In genomic region chr1:212459656-212460055, GRCh38 we compare ENCODE assay signal across 12 cellular contexts.
"Had no signal": no experiment of that assay in that cellular context is flagged by ENCODE, and none has a peak within 500 bp of the region (broad histone marks: within the 10 kb centered on the region; RNA-seq: fewer than 3 reads in every experiment).

No MANE protein-coding gene starts in this region.

- H3K27me3 ChIP-seq: tibial nerve, vagina had no signal

- H3K4me1 Mint-ChIP-seq: stimulated activated memory B cell treated with anti-CD40 and anti-IgM and Interleukin-4, amounts not matched to agents 10 μg/mL and 1 μg/mL and 100 μg/mL, for 72 hours had no signal

- H3K27me3 Mint-ChIP-seq: stimulated activated memory B cell treated with anti-CD40 and anti-IgM and Interleukin-4, amounts not matched to agents 10 μg/mL and 1 μg/mL and 100 μg/mL, for 72 hours; T-cell had no signal

- H3K4me3 ChIP-seq: tibial nerve, vagina had no signal

- H3K36me3 ChIP-seq: tibial nerve, vagina had no signal

- DNase-seq: activated naive CD4-positive, alpha-beta T cell; activated naive CD8-positive, alpha-beta T cell treated with anti-CD3 and anti-CD28 coated beads, Interleukin-2, amount 10 ng/mL, durations not matched to agents 7 days and 5 days; stimulated activated CD4-positive, alpha-beta T cell treated with anti-CD3 and anti-CD28 coated beads, Interleukin-12 subunit alpha, Interleukin-12 subunit beta, amount 100 ng/mL, for 4 hours; T-cell; T1000 had no signal

- H3K9me3 ChIP-seq: vagina had no signal

- FAIRE-seq: astrocyte, bronchial epithelial cell, endometrium had no signal

- ATAC-seq: activated CD4-positive, CD25-positive, alpha-beta regulatory T cell treated with anti-CD3 and anti-CD28 coated beads, Interleukin-2, amount 50 U/mL, for 24 hours; stimulated activated memory B cell treated with anti-CD40 and anti-IgM and Interleukin-4, amounts not matched to agents 10 μg/mL and 1 μg/mL and 100 μg/mL, for 72 hours; T-cell had no signal

- H3K27ac ChIP-seq: vagina had no signal

- H3K36me3 Mint-ChIP-seq: activated naive CD8-positive, alpha-beta T cell treated with anti-CD3 and anti-CD28 coated beads, Interleukin-2, amount 10 ng/mL, durations not matched to agents 7 days and 5 days; stimulated activated memory B cell treated with anti-CD40 and anti-IgM and Interleukin-4, amounts not matched to agents 10 μg/mL and 1 μg/mL and 100 μg/mL, for 72 hours; T-cell had no signal

- H3K9me3 Mint-ChIP-seq: activated naive CD8-positive, alpha-beta T cell treated with anti-CD3 and anti-CD28 coated beads, Interleukin-2, amount 10 ng/mL, durations not matched to agents 7 days and 5 days; stimulated activated memory B cell treated with anti-CD40 and anti-IgM and Interleukin-4, amounts not matched to agents 10 μg/mL and 1 μg/mL and 100 μg/mL, for 72 hours; T-cell had no signal

- H3K4me3 Mint-ChIP-seq: activated naive CD8-positive, alpha-beta T cell treated with anti-CD3 and anti-CD28 coated beads, Interleukin-2, amount 10 ng/mL, durations not matched to agents 7 days and 5 days; stimulated activated memory B cell treated with anti-CD40 and anti-IgM and Interleukin-4, amounts not matched to agents 10 μg/mL and 1 μg/mL and 100 μg/mL, for 72 hours; T-cell had no signal
